ENCODE assay signal across 12 cellular contexts in the genomic region with DNA sequence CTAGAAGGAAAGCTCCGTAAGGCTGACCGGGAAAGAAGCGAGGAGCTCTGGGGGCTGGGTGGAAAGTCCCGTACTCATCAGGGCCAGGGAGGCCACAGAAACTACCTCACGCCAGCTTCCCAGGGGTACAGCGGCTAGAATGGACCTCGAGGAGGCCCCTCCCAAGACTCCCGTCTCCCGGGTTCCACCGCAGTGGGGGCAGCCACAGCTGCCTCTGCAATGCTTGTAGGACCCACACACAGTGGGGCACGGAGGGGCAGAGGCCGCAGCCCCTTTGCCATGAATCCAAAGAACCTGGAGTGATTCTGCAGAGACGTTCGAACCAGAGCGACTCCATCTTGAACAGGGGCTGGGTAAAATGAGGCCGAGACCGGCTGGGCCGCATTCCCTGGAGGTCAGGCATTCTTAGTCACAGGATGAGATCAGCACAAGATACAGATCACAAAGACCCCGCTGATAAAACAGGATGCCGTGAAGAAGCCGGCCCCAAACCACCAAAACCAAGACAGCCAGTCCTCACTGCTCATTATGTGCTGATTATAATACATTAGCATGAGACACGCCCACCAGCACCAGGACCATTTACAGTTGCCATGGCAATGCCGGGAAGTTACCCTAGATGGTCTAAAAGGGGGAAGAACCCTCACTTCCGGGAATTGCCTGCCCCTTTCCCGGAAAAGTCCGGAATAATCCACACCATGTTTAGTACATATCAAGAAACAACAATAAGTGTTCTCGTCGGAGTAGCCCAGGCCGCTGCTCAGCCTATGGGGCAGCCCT. TPM values are rescaled to one million over a fixed set of nuclear protein-coding genes. Genes with fewer than 3 reads are reported as not detected.
DNase-seq lines count a peak whose midpoint lies in the region; ATAC-seq, FAIRE-seq and TF ChIP-seq lines count a peak whose summit lies in the region.
"Had no signal": no experiment of that assay in that cellular context is flagged by ENCODE, and none has a peak within 500 bp of the region (broad histone marks: within the 10 kb centered on the region; RNA-seq: fewer than 3 reads in every experiment).

No MANE protein-coding gene starts in this region.

- no peak overlapping the region for H3K9ac ChIP-seq in KMS-11
- no peak overlapping the region for H3K9ac ChIP-seq in astrocyte (ENCODE audit: low read length)

- H3K4me3 Mint-ChIP-seq in astrocyte (ENCODE audit: unreplicated experiment) = peak overlapping the region; percentile 50
- no peak overlapping the region for H3K4me3 Mint-ChIP-seq in memory B cell

- peaks cover 4% of the 10 kb centered on the region; the same call in 1 of the 2 replicates for H3K27me3 ChIP-seq in KMS-11 (ENCODE audit: insufficient read depth, low read depth)
- H3K27me3 ChIP-seq in astrocyte (ENCODE audit: insufficient read depth, low read length) = no peaks in the 10 kb centered on the region

- H3K9me3 ChIP-seq in astrocyte (ENCODE audit: insufficient read depth, low read depth, low read length) = no peaks in the 10 kb centered on the region
- H3K9me3 ChIP-seq: thoracic aorta had no signal

- H3K36me3 Mint-ChIP-seq in astrocyte (ENCODE audit: low read depth, unreplicated experiment) = peaks cover 3% of the 10 kb centered on the region
- peaks cover 2% of the 10 kb centered on the region for H3K36me3 Mint-ChIP-seq in memory B cell

- H3K27me3 Mint-ChIP-seq in astrocyte (ENCODE audit: low read depth, unreplicated experiment) (peaks cover 2% of the 10 kb centered on the region), memory B cell (peaks cover 24% of the 10 kb centered on the region)

- ATAC-seq in memory B cell (ENCODE audit: low read depth) (peak; percentile 31), GM18502 (IDR thresholded peaks at IDR 0.05; ENCODE audit: poor library complexity, unreplicated experiment) (no peak), HG02938 (IDR thresholded peaks at IDR 0.05; ENCODE audit: unreplicated experiment) (no peak), HG02852 (IDR thresholded peaks at IDR 0.05; ENCODE audit: unreplicated experiment) (no peak)

- FAIRE-seq in astrocyte (lab: Jason Lieb, UNC) = no peak

- H4K20me1 ChIP-seq in KMS-11 (ENCODE audit: insufficient read depth) = no peaks in the 10 kb centered on the region
- no peaks in the 10 kb centered on the region for H4K20me1 ChIP-seq in astrocyte (ENCODE audit: insufficient read depth, low read length)

- TF ChIP-seq CTCF in KMS-11 (conservative IDR thresholded peaks at IDR 0.05; ENCODE audit: low read depth, low read length) = no peak
- no peak for TF ChIP-seq CTCF in astrocyte (IDR thresholded peaks at IDR 0.05; ENCODE audit: insufficient read depth, low read depth, low read length)

- H3K4me3 ChIP-seq in KMS-11 (IDR thresholded peaks at IDR 0.05; ENCODE audit: insufficient read depth, low read depth, low read length) (no peak overlapping the region), astrocyte (ENCODE audit: insufficient read depth, low read depth, low read length) (no peak overlapping the region)
- H3K4me3 ChIP-seq: thoracic aorta had no signal

- H3K4me1 Mint-ChIP-seq in astrocyte (ENCODE audit: low read depth, unreplicated experiment) (peaks cover 14% of the 10 kb centered on the region), memory B cell (peaks cover 3% of the 10 kb centered on the region)

- H3K27ac ChIP-seq in KMS-11 (no peak overlapping the region), astrocyte (ENCODE audit: low read depth, low read length) (no peak overlapping the region)
- H3K27ac ChIP-seq: thoracic aorta, VCaP had no signal

- DNase-seq in EH (ENCODE audit: low read depth) (peak; percentile 70), astrocyte (ENCODE audit: low read depth) (peak; percentile 54), memory B cell (ENCODE audit: low spot score in 2 of 2) (no peak)
- DNase-seq in stimulated activated CD4-positive, alpha-beta T cell treated with anti-CD3 and anti-CD28 coated beads, Interleukin-4, amount 100 ng/mL, for 24 hours = no peak
- DNase-seq: effector CD8-positive, alpha-beta T cell; stimulated activated CD4-positive, alpha-beta T cell treated with anti-CD3 and anti-CD28 coated beads, Interleukin-2, amount 100 ng/mL, for 24 hours had no signal

- H3K9me3 Mint-ChIP-seq in astrocyte (ENCODE audit: unreplicated experiment) = no peaks in the 10 kb centered on the region
- no peaks in the 10 kb centered on the region for H3K9me3 Mint-ChIP-seq in memory B cell

- H3K4me1 ChIP-seq in KMS-11 (ENCODE audit: low read depth, poor library complexity, severe bottlenecking) = peaks cover 13% of the 10 kb centered on the region
- H3K4me1 ChIP-seq in astrocyte (ENCODE audit: insufficient read depth, low read length) = peaks cover 12% of the 10 kb centered on the region

- H3K36me3 ChIP-seq in KMS-11 (ENCODE audit: insufficient read depth) = no peaks in the 10 kb centered on the region
- H3K36me3 ChIP-seq in astrocyte (ENCODE audit: insufficient read depth, low read length) = no peaks in the 10 kb centered on the region
- H3K36me3 ChIP-seq: thoracic aorta had no signal

- H2AFZ ChIP-seq in KMS-11 (ENCODE audit: low read depth) (peak overlapping the region; percentile 42; the same call in 1 of the 2 replicates), astrocyte (ENCODE audit: low read depth, low read length) (peak overlapping the region; percentile 62)

- peak overlapping the region; percentile 87 for H3K27ac Mint-ChIP-seq in astrocyte (ENCODE audit: unreplicated experiment)
- H3K27ac Mint-ChIP-seq in memory B cell = no peak overlapping the region

- no peaks in the 10 kb centered on the region for H3K79me2 ChIP-seq in KMS-11 (ENCODE audit: insufficient read depth, low read depth)
- H3K79me2 ChIP-seq in astrocyte (ENCODE audit: insufficient read depth, low read length) = no peaks in the 10 kb centered on the region

- H3K4me2 ChIP-seq in KMS-11 = 0 out of 2 replicates have a peak overlapping the region, but pooled peaks have one; percentile 14
- peak overlapping the region; percentile 16 for H3K4me2 ChIP-seq in astrocyte (ENCODE audit: low read length)

RNA-seq across cellular contexts. Expression of gene ANKRD65, which starts 1.6 kb away (rescaled TPM):
- 0.64 TPM in 1 of 2 replicates, not detected in the other for total RNA-seq in astrocyte

RNA-seq across cellular contexts. Expression of gene VWA1, which starts 12.8 kb away (rescaled TPM):
- total RNA-seq in astrocyte = 60.4 and 81.2 TPM in 2 replicates

RNA-seq across cellular contexts. Expression of gene MRPL20, which starts 15.6 kb away (rescaled TPM):
- total RNA-seq in astrocyte = 87.3 and 88.5 TPM in 2 replicates

RNA-seq across cellular contexts. Expression of gene CCNL2, which starts 23.5 kb away (rescaled TPM):
- total RNA-seq in astrocyte = 194 and 197 TPM in 2 replicates

RNA-seq across cellular contexts. Expression of gene ATAD3C, which starts 26.8 kb away (rescaled TPM):
- total RNA-seq in astrocyte = 1.8 and 2.5 TPM in 2 replicates

Comparison
In these comparisons a context has a peak if more than half of its experiments do, and no peak if none do; other contexts are left out.
1. DNase-seq: peak in EH (single experiment) and astrocyte (single experiment); none in memory B cell (0 of 2) and stimulated activated CD4-positive, alpha-beta T cell treated with anti-CD3 and anti-CD28 coated beads, Interleukin-4, amount 100 ng/mL, for 24 hours (single experiment).